In genomic region chr2:68093634-68094033, GRCh38 we compare ENCODE assay signal across 34 cellular contexts. TPM values are rescaled to one million over a fixed set of nuclear protein-coding genes. Genes with fewer than 3 reads are reported as not detected.
"Had no signal": no experiment of that assay in that cellular context is flagged by ENCODE, and none has a peak within 500 bp of the region (broad histone marks: within the 10 kb centered on the region; RNA-seq: fewer than 3 reads in every experiment).

No MANE protein-coding gene starts in this region.

- DNase-seq: activated effector memory CD4-positive, alpha-beta T cell treated with anti-CD3 and anti-CD28 coated beads, Interleukin-2, amount 50 U/mL, for 16 hours; activated effector memory CD4-positive, alpha-beta T cell treated with Interleukin-2 at 50 U/mL for 16 hours; activated gamma-delta T cell; activated gamma-delta T cell treated with Interleukin-2 at 50 U/mL for 16 hours; activated naive CD4-positive, alpha-beta T cell; activated naive CD4-positive, alpha-beta T cell treated with anti-CD3 and anti-CD28 coated beads for 36 hours; activated naive CD4-positive, alpha-beta T cell treated with anti-CD3 and anti-CD28 coated beads, Interleukin-2, amount 10 ng/mL, durations not matched to agents 7 days and 5 days; activated naive CD4-positive, alpha-beta T cell treated with anti-CD3 and anti-CD28 coated beads, Interleukin-2, amount 50 U/mL, for 16 hours; activated naive CD4-positive, alpha-beta T cell treated with Interleukin-2 at 50 U/mL for 16 hours; activated naive CD8-positive, alpha-beta T cell treated with anti-CD3 and anti-CD28 coated beads for 36 hours; activated naive CD8-positive, alpha-beta T cell treated with anti-CD3 and anti-CD28 coated beads, Interleukin-2, amount 10 ng/mL, durations not matched to agents 7 days and 5 days; activated naive CD8-positive, alpha-beta T cell treated with anti-CD3 and anti-CD28 coated beads, Interleukin-2, amount 50 U/mL, for 24 hours; activated T-cell treated with anti-CD3 and anti-CD28 coated beads, Interleukin-2, amount 50 U/mL, for 1 hour; activated T-cell treated with anti-CD3 and anti-CD28 coated beads, Interleukin-2, amount 50 U/mL, for 24 hours; activated T-cell treated with anti-CD3 and anti-CD28 coated beads, Interleukin-2, amount 50 U/mL, for 4 hours; activated T-cell treated with anti-CD3 and anti-CD28 coated beads, Interleukin-2, amount 50 U/mL, for 48 hours; activated T-cell treated with anti-CD3 and anti-CD28 coated beads, Interleukin-2, amount 50 U/mL, for 72 hours; adrenal gland; amniotic stem cell; amygdala; anterior cingulate cortex; aorta; body of pancreas; brain microvascular endothelial cell; caudate nucleus; central memory CD4-positive, alpha-beta T cell; cerebellar nuclear complex had no signal

- H3K4me1 ChIP-seq: adrenal gland, ascending aorta, body of pancreas, breast epithelium had no signal

- H3K27ac ChIP-seq: adrenal gland, ascending aorta, body of pancreas, brain microvascular endothelial cell, breast epithelium, cardiac muscle cell had no signal

- FAIRE-seq: astrocyte, bronchial epithelial cell had no signal

- H3K36me3 ChIP-seq: adrenal gland, ascending aorta, brain microvascular endothelial cell, breast epithelium, cardiac muscle cell had no signal

- ATAC-seq: activated naive CD4-positive, alpha-beta T cell treated with anti-CD3 and anti-CD28 coated beads, Interleukin-2, amount 50 U/mL, for 72 hours; activated naive CD8-positive, alpha-beta T cell treated with anti-CD3 and anti-CD28 coated beads, Interleukin-2, amount 50 U/mL, for 24 hours; activated T-cell treated with anti-CD3 and anti-CD28 coated beads, Interleukin-2, amount 50 U/mL, for 4 hours; activated T-cell treated with anti-CD3 and anti-CD28 coated beads, Interleukin-2, amount 50 U/mL, for 72 hours; activated T-helper 17 cell treated with anti-CD3 and anti-CD28 coated beads, Interleukin-2, amount 50 U/mL, for 72 hours; body of pancreas had no signal

- H3K4me3 ChIP-seq: adrenal gland, ascending aorta, body of pancreas, breast epithelium, cardiac muscle cell had no signal

- H3K9me3 ChIP-seq: adrenal gland, ascending aorta, body of pancreas, breast epithelium had no signal

- H3K27me3 ChIP-seq: adrenal gland, ascending aorta, body of pancreas, brain microvascular endothelial cell, breast epithelium, cardiac muscle cell had no signal

RNA-seq across cellular contexts. Expression of gene C1D, which starts 30.8 kb away (rescaled TPM):
- total RNA-seq: ascending aorta had no signal
